ENCODE assay signal across 13 cellular contexts in the genomic region with DNA sequence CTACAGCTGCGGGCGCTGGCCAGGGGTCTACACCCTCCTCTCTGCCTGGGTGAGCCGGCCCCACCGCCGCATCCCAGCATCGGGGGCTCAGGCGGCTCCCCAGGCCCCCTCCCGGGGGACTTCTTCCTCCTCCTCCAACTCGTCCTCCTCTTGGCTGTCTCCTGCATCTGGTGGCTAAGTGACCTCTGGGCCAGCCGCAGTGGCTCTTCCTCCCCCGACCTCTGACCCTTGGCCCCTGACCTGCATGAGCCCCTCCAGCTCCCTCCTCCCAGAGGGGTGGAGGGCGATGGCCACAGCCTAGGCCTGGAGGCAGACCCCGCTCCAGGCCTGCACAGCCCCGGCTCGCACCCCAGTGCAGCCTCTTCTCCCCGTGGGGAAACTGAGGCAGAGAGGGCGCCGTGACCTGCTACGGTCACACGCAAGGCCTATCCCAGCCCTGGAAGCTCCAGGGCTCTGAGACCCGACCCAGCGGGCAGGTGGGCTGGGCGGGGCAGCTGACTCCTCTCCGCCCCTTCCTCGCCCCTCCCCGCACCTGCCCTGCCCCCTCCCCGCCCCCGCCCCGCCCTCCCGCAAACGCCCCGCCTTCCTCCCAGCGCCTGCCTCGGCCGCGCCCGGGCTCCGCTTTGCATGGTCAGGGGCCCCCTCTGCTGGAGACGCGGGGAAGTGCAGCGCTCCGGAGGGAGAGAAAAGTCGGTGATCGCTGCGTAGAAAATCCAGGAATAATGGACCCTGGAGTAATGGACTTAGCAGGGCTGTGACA. TPM values are rescaled to one million over a fixed set of nuclear protein-coding genes. Genes with fewer than 3 reads are reported as not detected.
A peak's percentile ranks its signal among the peaks of the same experiment; 100 is the strongest.
DNase-seq lines count a peak whose midpoint lies in the region; ATAC-seq, FAIRE-seq and TF ChIP-seq lines count a peak whose summit lies in the region.
"Not testable (repeated sequence)": the region's sequence is repeated elsewhere in the genome, so short reads cannot be mapped to it uniquely, and the experiment has no call there.
"Had no signal": no experiment of that assay in that cellular context is flagged by ENCODE, and none has a peak within 500 bp of the region (broad histone marks: within the 10 kb centered on the region; RNA-seq: fewer than 3 reads in every experiment).

No MANE protein-coding gene starts in this region.

- in situ Hi-C loops in K562 (cut with MboI), result not testable (repeated sequence)

- not testable (repeated sequence) for DNase-seq in GM12892 (ENCODE audit: insufficient read length); WTC11 (ENCODE audit: low spot score); K562 (ENCODE audit: extremely low read depth in 1 of 4, low spot score in 3 of 4); right cardiac atrium; natural killer cell
- DNase-seq in upper lobe of left lung, result peak in 1 of 2 donors; percentile 64

- not testable (repeated sequence) for TF ChIP-seq EP300 in K562 (IDR thresholded peaks at IDR 0.05; ENCODE audit: low read length); upper lobe of left lung (IDR thresholded peaks at IDR 0.05)

- not testable (repeated sequence) for H3K36me3 Mint-ChIP-seq in WTC11, natural killer cell

- not testable (repeated sequence) for H3K4me3 ChIP-seq in K562; right cardiac atrium (ENCODE audit: low read length); upper lobe of left lung

- POLR2A ChIA-PET in WTC11 (lab: Charles Lee); K562 (lab: Yijun Ruan, JAX): not testable (repeated sequence)

- not testable (repeated sequence) for BruUV-seq in K562 (replicated peaks; lab: Mats Ljungman, UMichigan)

- H3K9me3 ChIP-seq in K562 (replicated peaks; ENCODE audit: control insufficient read depth, insufficient read depth, low read depth, low read length); right cardiac atrium (ENCODE audit: control insufficient read depth, low read length); upper lobe of left lung: not testable (repeated sequence)

- not testable (repeated sequence) for H3K4me2 ChIP-seq in K562 (ENCODE audit: insufficient read depth, low read length)

- not testable (repeated sequence) for H3K9me3 Mint-ChIP-seq in WTC11, natural killer cell

- H2AFZ ChIP-seq in K562 (ENCODE audit: low read depth, low read length), result not testable (repeated sequence)

- peaks cover 7 to 29% of the 10 kb centered on the region in 2 experiments; a peak in 3 of 5 replicates for H3K27me3 ChIP-seq in K562 (ENCODE audit: control insufficient read depth in 2 of 2, insufficient read depth in 2 of 2, low read length in 2 of 2)
- not testable (repeated sequence) for H3K27me3 ChIP-seq in right cardiac atrium (ENCODE audit: control insufficient read depth, insufficient read depth); upper lobe of left lung

- not testable (repeated sequence) for H3K9me1 ChIP-seq in K562 (ENCODE audit: control insufficient read depth, insufficient read depth, low read length)

- peak; percentile 74 for ATAC-seq in WTC11
- peak; percentile 88 for ATAC-seq in K562
- peak; percentile 54 to 56 for ATAC-seq in right cardiac atrium
- peak; percentile 75 to 89 (median 82) for ATAC-seq in natural killer cell
- peak; percentile 61 to 83 for ATAC-seq in upper lobe of left lung (ENCODE audit: low FRiP score in 2 of 2)

- not testable (repeated sequence) for H3K9ac ChIP-seq in K562 (ENCODE audit: insufficient read depth in 1 of 2, low read depth in 2 of 2, low read length in 2 of 2)

- FAIRE-seq in GM12892 (lab: Jason Lieb, UNC), result peak; percentile 21
- FAIRE-seq in K562 (lab: Jason Lieb, UNC), result peak; percentile 91

- H3K36me3 ChIP-seq in K562 (ENCODE audit: control insufficient read depth, insufficient read depth, low read length); upper lobe of left lung: not testable (repeated sequence)

- WGBS in K562 (ENCODE audit: insufficient coverage, low coverage, missing lambda C conversion rate), result no CpG with 5 or more reads among the region's 45 CpGs
- 84% methylated on average over 9 of the region's 45 CpGs for WGBS in right cardiac atrium
- WGBS in upper lobe of left lung, 2 donors, result 57% methylated on average over 4 of the region's 45 CpGs; no CpG with 5 or more reads in 1 of the 2 donors

- H3K4me1 ChIP-seq in K562 (replicated peaks in 1 of 2; ENCODE audit: control insufficient read depth in 2 of 2, insufficient read depth in 2 of 2, low read length in 2 of 2), result peaks cover 0 to 14% of the 10 kb centered on the region in 2 experiments; a peak in 2 of 5 replicates
- H3K4me1 ChIP-seq in right cardiac atrium (ENCODE audit: control insufficient read depth, insufficient read depth, low read length); upper lobe of left lung: not testable (repeated sequence)

- not testable (repeated sequence) for H3K79me2 ChIP-seq in K562 (ENCODE audit: control insufficient read depth, insufficient read depth, low read length)

- not testable (repeated sequence) for TF ChIP-seq POLR2A in GM12892 (IDR thresholded peaks at IDR 0.05; ENCODE audit: low read depth, low read length); K562 (conservative IDR thresholded peaks at IDR 0.05); upper lobe of left lung (IDR thresholded peaks at IDR 0.05)

- intact Hi-C loops in K562 (cut with micrococcal nuclease); right cardiac atrium (cut with DNase I); natural killer cell (cut with micrococcal nuclease): not testable (repeated sequence)

- CTCF ChIA-PET in WTC11 (lab: Charles Lee); K562 (lab: Yijun Ruan, JAX; ENCODE audit: low intra/inter-chr PET ratio): not testable (repeated sequence)

- H3K4me3 Mint-ChIP-seq in WTC11, natural killer cell: not testable (repeated sequence)

- not testable (repeated sequence) for TF ChIP-seq RAD21 in K562 (CRISPR knock-in tag; conservative IDR thresholded peaks at IDR 0.05 in 1 of 2, IDR thresholded peaks at IDR 0.05 in 1 of 2)

- peaks cover 36% of the 10 kb centered on the region for H3K27me3 Mint-ChIP-seq in WTC11 (ENCODE audit: low read depth)
- not testable (repeated sequence) for H3K27me3 Mint-ChIP-seq in natural killer cell (ENCODE audit: low read depth in 2 of 2)

- not testable (repeated sequence) for H3K4me1 Mint-ChIP-seq in WTC11, natural killer cell

- not testable (repeated sequence) for H3K27ac Mint-ChIP-seq in WTC11, natural killer cell

- not testable (repeated sequence) for H4K20me1 ChIP-seq in K562 (replicated peaks; ENCODE audit: control insufficient read depth, insufficient read depth, low read length)

- TF ChIP-seq CTCF in WTC11 (IDR thresholded peaks at IDR 0.05); K562 (IDR thresholded peaks at IDR 0.05 in 2 of 3, conservative IDR thresholded peaks at IDR 0.05 in 1 of 3; ENCODE audit: insufficient read depth in 2 of 3, low read depth in 1 of 3, low read length in 3 of 3); natural killer cell (IDR thresholded peaks at IDR 0.05); upper lobe of left lung (IDR thresholded peaks at IDR 0.05): not testable (repeated sequence)

- not testable (repeated sequence) for H3K27ac ChIP-seq in K562 (ENCODE audit: extremely low read depth, low read depth, low read length); right cardiac atrium (ENCODE audit: low read length); upper lobe of left lung

RNA-seq across cellular contexts. Expression of a gene that starts 6.7 kb away (rescaled TPM):
- not detected for polyA plus RNA-seq in GM12892 (2012; ENCODE audit: missing spikeins)
- total RNA-seq in WTC11 (2021), result 0.31 to 1.5 TPM (median 0.94 TPM) in 3 replicates
- not detected in 2 replicates for total RNA-seq in K562 (2011; cell fraction: chromatin; rRNA removed; ENCODE audit: low replicate concordance)
- total RNA-seq in K562 (2011; cell fraction: nucleolus; rRNA removed), result not detected in 2 replicates
- total RNA-seq in K562 (2011; cell fraction: nucleoplasm; rRNA removed), result not detected in 2 replicates
- not detected in 2 replicates for total RNA-seq in K562 (2014; rRNA removed)
- not detected in 2 replicates for total RNA-seq in K562 (2014; rRNA removed; fragmentation: Illumina TruSeq; extraction: Trizol)
- total RNA-seq in K562 (2015; rRNA removed; fragmentation: Illumina TruSeq; extraction: Trizol), result not detected in 2 replicates
- total RNA-seq in K562 (2021), result not detected in 2 replicates
- polyA plus RNA-seq in K562 (2011; rRNA removed), result not detected in 2 replicates
- polyA plus RNA-seq in K562 (2011; cell fraction: cytosol; rRNA removed), result not detected in 2 replicates
- not detected in 2 replicates for polyA plus RNA-seq in K562 (2011; cell fraction: nucleus; rRNA removed)
- polyA plus RNA-seq in K562 (2012), result 0.07 TPM in 1 of 2 replicates, not detected in the other
- polyA plus RNA-seq in K562 (2014; fragmentation: Illumina TruSeq; extraction: Trizol), result not detected in 2 replicates
- polyA plus RNA-seq in K562 (2014; fragmentation: Nextera tagmentation; extraction: Ambion mirVana), result not detected
- polyA plus RNA-seq in K562 (2014; rRNA removed), result not detected in 2 replicates
- not detected in 2 replicates for polyA minus RNA-seq in K562 (2011; rRNA and poly(A)+ RNA removed)
- not detected in 2 replicates for polyA minus RNA-seq in K562 (2011; cell fraction: cytosol; rRNA and poly(A)+ RNA removed)
- polyA minus RNA-seq in K562 (2011; cell fraction: nucleus; rRNA and poly(A)+ RNA removed), result not detected in 2 replicates
- under 1 TPM in 2 of 4 donors, not detected in 2; 0.26 to 0.85 TPM for total RNA-seq in right cardiac atrium
- polyA plus RNA-seq in right cardiac atrium, result 0.16 TPM
- 1 to 10 TPM in 1 of 3 donors, not detected in 2; 3.2 TPM for total RNA-seq in natural killer cell
- total RNA-seq in upper lobe of left lung, result 10 to 100 TPM in 2 of 6 donors, 1 to 10 TPM in 4; 1.3 to 14.0 (median 6.4) TPM
- total RNA-seq: activated naive CD8-positive, alpha-beta T cell treated with anti-CD3 and anti-CD28 coated beads for 36 hours; activated T-helper 2 cell treated with anti-CD3 and anti-CD28 coated beads, Interferon-gamma antibody, Interleukin-2, Interleukin-4, amounts not matched to agents 10 μg/mL and 5 μg/mL and 100 μg/mL, durations not matched to agents 14 hours and 24 hours and 36 hours; chondrocyte; myocyte; osteocyte had no signal

RNA-seq across cellular contexts. Expression of a gene that starts 8.7 kb away (rescaled TPM):
- polyA plus RNA-seq in GM12892 (2012; ENCODE audit: missing spikeins), result not detected
- total RNA-seq in WTC11 (2021) (0.53 TPM in 1 of 3 replicates, not detected in the others), K562 (2014; rRNA removed) (not detected in 2 replicates), K562 (2014; rRNA removed; fragmentation: Illumina TruSeq; extraction: Trizol) (not detected in 2 replicates), K562 (2015; rRNA removed; fragmentation: Illumina TruSeq; extraction: Trizol) (not detected in 2 replicates), K562 (2021) (0.31 TPM in 1 of 2 replicates, not detected in the other), right cardiac atrium (1 to 10 TPM; 1.6 to 8.3 (median 4.7) TPM), natural killer cell (10 to 100 TPM in 1 of 3 donors, under 1 TPM in 1, not detected in 1; 0.82 to 13.4 TPM), upper lobe of left lung (100 to 1,000 TPM in 3 of 6 donors, 10 to 100 TPM in 2, 1 to 10 TPM in 1; 6.4 to 207 (median 99.8) TPM)
- not detected in 2 replicates for total RNA-seq in K562 (2011; cell fraction: chromatin; rRNA removed; ENCODE audit: low replicate concordance)
- total RNA-seq in K562 (2011; cell fraction: nucleolus; rRNA removed), result not detected in 2 replicates
- not detected in 2 replicates for total RNA-seq in K562 (2011; cell fraction: nucleoplasm; rRNA removed)
- polyA plus RNA-seq in K562 (2011; rRNA removed) (not detected in 2 replicates), K562 (2014; fragmentation: Illumina TruSeq; extraction: Trizol) (not detected in 2 replicates), K562 (2014; fragmentation: Nextera tagmentation; extraction: Ambion mirVana) (not detected), K562 (2014; rRNA removed) (not detected in 2 replicates), right cardiac atrium (1.2 TPM)
- not detected in 2 replicates for polyA plus RNA-seq in K562 (2011; cell fraction: cytosol; rRNA removed)
- not detected in 2 replicates for polyA plus RNA-seq in K562 (2011; cell fraction: nucleus; rRNA removed)
- polyA plus RNA-seq in K562 (2012), result 0.10 TPM in 1 of 2 replicates, not detected in the other
- polyA minus RNA-seq in K562 (2011; rRNA and poly(A)+ RNA removed), result not detected in 2 replicates
- not detected in 2 replicates for polyA minus RNA-seq in K562 (2011; cell fraction: cytosol; rRNA and poly(A)+ RNA removed)
- polyA minus RNA-seq in K562 (2011; cell fraction: nucleus; rRNA and poly(A)+ RNA removed), result not detected in 2 replicates
- total RNA-seq: activated naive CD8-positive, alpha-beta T cell treated with anti-CD3 and anti-CD28 coated beads for 36 hours; activated T-helper 2 cell treated with anti-CD3 and anti-CD28 coated beads, Interferon-gamma antibody, Interleukin-2, Interleukin-4, amounts not matched to agents 10 μg/mL and 5 μg/mL and 100 μg/mL, durations not matched to agents 14 hours and 24 hours and 36 hours; chondrocyte; myocyte; osteocyte had no signal

RNA-seq across cellular contexts. Expression of a gene that starts 19.2 kb away (rescaled TPM):
- polyA plus RNA-seq in GM12892 (2012; ENCODE audit: missing spikeins), result not detected
- total RNA-seq in WTC11 (2021) (0.18 to 0.44 TPM in 2 of 3 replicates, not detected in the other), K562 (2014; rRNA removed) (not detected in 2 replicates), K562 (2014; rRNA removed; fragmentation: Illumina TruSeq; extraction: Trizol) (not detected in 2 replicates), K562 (2015; rRNA removed; fragmentation: Illumina TruSeq; extraction: Trizol) (not detected in 2 replicates), K562 (2021) (0.16 and 0.18 TPM in 2 replicates), right cardiac atrium (1 to 10 TPM in 3 of 4 donors, not detected in 1; 3.7 to 7.1 (median 6.7) TPM), natural killer cell (10 to 100 TPM in 1 of 3 donors, not detected in 2; 12.6 TPM), upper lobe of left lung (100 to 1,000 TPM in 2 of 6 donors, 10 to 100 TPM in 4; 10.5 to 329 (median 70.7) TPM)
- not detected in 2 replicates for total RNA-seq in K562 (2011; cell fraction: chromatin; rRNA removed; ENCODE audit: low replicate concordance)
- not detected in 2 replicates for total RNA-seq in K562 (2011; cell fraction: nucleolus; rRNA removed)
- total RNA-seq in K562 (2011; cell fraction: nucleoplasm; rRNA removed), result not detected in 2 replicates
- polyA plus RNA-seq in K562 (2011; rRNA removed) (not detected in 2 replicates), K562 (2014; fragmentation: Illumina TruSeq; extraction: Trizol) (not detected in 2 replicates), K562 (2014; fragmentation: Nextera tagmentation; extraction: Ambion mirVana) (not detected), K562 (2014; rRNA removed) (not detected in 2 replicates), right cardiac atrium (1.8 TPM)
- polyA plus RNA-seq in K562 (2011; cell fraction: cytosol; rRNA removed), result not detected in 2 replicates
- polyA plus RNA-seq in K562 (2011; cell fraction: nucleus; rRNA removed), result not detected in 2 replicates
- not detected in 2 replicates for polyA plus RNA-seq in K562 (2012)
- not detected in 2 replicates for polyA minus RNA-seq in K562 (2011; rRNA and poly(A)+ RNA removed)
- not detected in 2 replicates for polyA minus RNA-seq in K562 (2011; cell fraction: cytosol; rRNA and poly(A)+ RNA removed)
- not detected in 2 replicates for polyA minus RNA-seq in K562 (2011; cell fraction: nucleus; rRNA and poly(A)+ RNA removed)
- total RNA-seq: activated naive CD8-positive, alpha-beta T cell treated with anti-CD3 and anti-CD28 coated beads for 36 hours; activated T-helper 2 cell treated with anti-CD3 and anti-CD28 coated beads, Interferon-gamma antibody, Interleukin-2, Interleukin-4, amounts not matched to agents 10 μg/mL and 5 μg/mL and 100 μg/mL, durations not matched to agents 14 hours and 24 hours and 36 hours; chondrocyte; myocyte; osteocyte had no signal

RNA-seq across cellular contexts. Expression of a gene that starts 24.1 kb away (rescaled TPM):
- not detected for polyA plus RNA-seq in GM12892 (2012; ENCODE audit: missing spikeins)
- total RNA-seq in WTC11 (2021) (not detected in 3 replicates), K562 (2014; rRNA removed) (not detected in 2 replicates), K562 (2014; rRNA removed; fragmentation: Illumina TruSeq; extraction: Trizol) (not detected in 2 replicates), K562 (2015; rRNA removed; fragmentation: Illumina TruSeq; extraction: Trizol) (not detected in 2 replicates), K562 (2021) (not detected in 2 replicates), right cardiac atrium (under 1 TPM in 1 of 4 donors, not detected in 3; 0.21 TPM), natural killer cell (under 1 TPM in 1 of 3 donors, not detected in 2; 0.40 TPM), upper lobe of left lung (10 to 100 TPM in 1 of 6 donors, 1 to 10 TPM in 2, under 1 TPM in 1, not detected in 2; 0.61 to 38.8 (median 3.7) TPM)
- total RNA-seq in K562 (2011; cell fraction: chromatin; rRNA removed; ENCODE audit: low replicate concordance), result not detected in 2 replicates
- total RNA-seq in K562 (2011; cell fraction: nucleolus; rRNA removed), result not detected in 2 replicates
- total RNA-seq in K562 (2011; cell fraction: nucleoplasm; rRNA removed), result not detected in 2 replicates
- polyA plus RNA-seq in K562 (2011; rRNA removed) (not detected in 2 replicates), K562 (2014; fragmentation: Illumina TruSeq; extraction: Trizol) (not detected in 2 replicates), K562 (2014; fragmentation: Nextera tagmentation; extraction: Ambion mirVana) (not detected), K562 (2014; rRNA removed) (not detected in 2 replicates), right cardiac atrium (not detected)
- not detected in 2 replicates for polyA plus RNA-seq in K562 (2011; cell fraction: cytosol; rRNA removed)
- not detected in 2 replicates for polyA plus RNA-seq in K562 (2011; cell fraction: nucleus; rRNA removed)
- not detected in 2 replicates for polyA plus RNA-seq in K562 (2012)
- polyA minus RNA-seq in K562 (2011; rRNA and poly(A)+ RNA removed), result not detected in 2 replicates
- polyA minus RNA-seq in K562 (2011; cell fraction: cytosol; rRNA and poly(A)+ RNA removed), result not detected in 2 replicates
- not detected in 2 replicates for polyA minus RNA-seq in K562 (2011; cell fraction: nucleus; rRNA and poly(A)+ RNA removed)
- total RNA-seq: activated naive CD8-positive, alpha-beta T cell treated with anti-CD3 and anti-CD28 coated beads for 36 hours; activated T-helper 2 cell treated with anti-CD3 and anti-CD28 coated beads, Interferon-gamma antibody, Interleukin-2, Interleukin-4, amounts not matched to agents 10 μg/mL and 5 μg/mL and 100 μg/mL, durations not matched to agents 14 hours and 24 hours and 36 hours; chondrocyte; myocyte; osteocyte; right atrium auricular region; urinary bladder had no signal
